17 cellular contexts compared by ENCODE assay signal in genomic region chr11:46682773-46683752, GRCh38. TPM values are rescaled to one million over a fixed set of nuclear protein-coding genes. Genes with fewer than 3 reads are reported as not detected.
A peak's percentile ranks its signal among the peaks of the same experiment; 100 is the strongest.
DNase-seq lines count a peak whose midpoint lies in the region; ATAC-seq, FAIRE-seq and TF ChIP-seq lines count a peak whose summit lies in the region.
"Had no signal": no experiment of that assay in that cellular context is flagged by ENCODE, and none has a peak within 500 bp of the region (broad histone marks: within the 10 kb centered on the region; RNA-seq: fewer than 3 reads in every experiment).

No MANE protein-coding gene starts in this region.

- no peaks in the 10 kb centered on the region for H3K4me1 ChIP-seq in GM12878 (ENCODE audit: control insufficient read depth, insufficient read depth, low read length)
- H3K4me1 ChIP-seq: testis had no signal

- in situ Hi-C loops in GM12878 (cut with MboI), result no loop called here

- BruUV-seq in GM12878 (replicated peaks; lab: Mats Ljungman, UMichigan), result no TSS peak

- CTCF ChIA-PET in GM12878 (lab: Yijun Ruan, JAX), result no interaction called here

- SMC1A ChIA-PET in GM12878 (lab: Charles Lee; ENCODE audit: uncharacterized antibody, unreplicated experiment), result no interaction called here

- no peaks in the 10 kb centered on the region for H3K4me1 Mint-ChIP-seq in stimulated activated effector memory CD8-positive, alpha-beta T cell treated with anti-CD3 and anti-CD28 coated beads, Interleukin-12 subunit alpha, Interleukin-12 subunit beta, amount 100 ng/mL, for 72 hours
- H3K4me1 Mint-ChIP-seq: activated naive CD8-positive, alpha-beta T cell treated with anti-CD3 and anti-CD28 coated beads, Interleukin-2, amount 10 ng/mL, durations not matched to agents 7 days and 5 days had no signal

- H3K4me3 ChIP-seq in MG63, result no peak overlapping the region
- no peak overlapping the region for H3K4me3 ChIP-seq in GM12878
- H3K4me3 ChIP-seq: pancreas, testis had no signal

- H3K9me3 ChIP-seq in MG63, result no peaks in the 10 kb centered on the region
- no peaks in the 10 kb centered on the region for H3K9me3 ChIP-seq in GM12878 (replicated peaks; ENCODE audit: control insufficient read depth, insufficient read depth, low read length)
- H3K9me3 ChIP-seq: pancreas, testis had no signal

- H3K36me3 Mint-ChIP-seq in stimulated activated effector memory CD8-positive, alpha-beta T cell treated with anti-CD3 and anti-CD28 coated beads, Interleukin-12 subunit alpha, Interleukin-12 subunit beta, amount 100 ng/mL, for 72 hours, result peaks cover 84% of the 10 kb centered on the region

- no peak overlapping the region for H2AFZ ChIP-seq in GM12878 (ENCODE audit: control insufficient read depth, low read depth, low read length)

- H3K27ac ChIP-seq in GM12878 (ENCODE audit: control insufficient read depth, insufficient read depth) (no peak overlapping the region), temporal lobe (ENCODE audit: low read depth, low read length) (peak overlapping the region; percentile 91)
- H3K27ac ChIP-seq: C4-2B, pancreas, testis had no signal

- no peak for TF ChIP-seq CTCF in GM12878 (IDR thresholded peaks at IDR 0.05 in 2 of 3, conservative IDR thresholded peaks at IDR 0.05 in 1 of 3; ENCODE audit: control insufficient read depth in 2 of 3, extremely low read depth in 1 of 3, insufficient read depth in 1 of 3, low read depth in 3 of 3, low read length in 3 of 3)

- peaks cover 21% of the 10 kb centered on the region for H3K36me3 ChIP-seq in MG63
- peaks cover 6 to 28% of the 10 kb centered on the region in 2 experiments; a peak in 3 of 4 replicates for H3K36me3 ChIP-seq in GM12878 (ENCODE audit: control insufficient read depth in 2 of 2, insufficient read depth in 2 of 2, low read length in 1 of 2)

- no peak for FAIRE-seq in GM12878 (lab: Jason Lieb, UNC)
- FAIRE-seq: GM12891, pancreas had no signal

- WGBS in GM12878 (ENCODE audit: insufficient coverage, insufficient replicate concordance, low lambda C conversion rate, missing lambda C conversion rate), result 99% methylated on average over 10 of the region's 11 CpGs

- no peak overlapping the region for H3K4me2 ChIP-seq in GM12878 (ENCODE audit: control insufficient read depth, insufficient read depth)

- intact Hi-C loops in GM12878 (cut with micrococcal nuclease; ENCODE audit: unreplicated experiment), result no loop called here

- ATAC-seq in GM12878 (no peak), HG02852 (IDR thresholded peaks at IDR 0.05; ENCODE audit: unreplicated experiment) (no peak)
- ATAC-seq in stimulated activated effector memory CD8-positive, alpha-beta T cell treated with anti-CD3 and anti-CD28 coated beads, Interleukin-12 subunit alpha, Interleukin-12 subunit beta, amount 100 ng/mL, for 72 hours, result no peak
- ATAC-seq: pancreas had no signal

- RAD21 ChIA-PET in GM12878 (lab: Charles Lee; ENCODE audit: unreplicated experiment), result no interaction called here

- DNase-seq in MG63, result peak; percentile 55
- DNase-seq in GM12878 (ENCODE audit: low read depth, low spot score), result no peak
- DNase-seq in iris pigment epithelial cell (ENCODE audit: low read depth), result peak; percentile 46
- no peak for DNase-seq in dermis blood vessel endothelial cell
- DNase-seq in stimulated activated effector memory CD8-positive, alpha-beta T cell treated with anti-CD3 and anti-CD28 coated beads, Interleukin-12 subunit alpha, Interleukin-12 subunit beta, amount 100 ng/mL, for 72 hours (ENCODE audit: low spot score in 2 of 2), result no peak
- DNase-seq: activated CD4-positive, CD25-positive, alpha-beta regulatory T cell treated with anti-CD3 and anti-CD28 coated beads, Interleukin-2, amount 50 U/mL, for 72 hours; activated naive CD8-positive, alpha-beta T cell treated with anti-CD3 and anti-CD28 coated beads, Interleukin-2, amount 10 ng/mL, durations not matched to agents 7 days and 5 days; activated T-cell treated with anti-CD3 and anti-CD28 coated beads for 4 hours; NCI-H2029 treated with DMSO at 0.1 percent for 48 hours; RPMI8226; stimulated activated CD4-positive, alpha-beta T cell treated with anti-CD3 and anti-CD28 coated beads, Interleukin-15, amount 100 ng/mL, for 24 hours; testis had no signal

- TF ChIP-seq POLR2A in GM12878 (IDR thresholded peaks at IDR 0.05; ENCODE audit: low read depth, low read length), result no peak

- no peak overlapping the region for H3K27ac Mint-ChIP-seq in stimulated activated effector memory CD8-positive, alpha-beta T cell treated with anti-CD3 and anti-CD28 coated beads, Interleukin-12 subunit alpha, Interleukin-12 subunit beta, amount 100 ng/mL, for 72 hours
- H3K27ac Mint-ChIP-seq: activated naive CD8-positive, alpha-beta T cell treated with anti-CD3 and anti-CD28 coated beads, Interleukin-2, amount 10 ng/mL, durations not matched to agents 7 days and 5 days had no signal

- no peak overlapping the region for H3K4me3 Mint-ChIP-seq in stimulated activated effector memory CD8-positive, alpha-beta T cell treated with anti-CD3 and anti-CD28 coated beads, Interleukin-12 subunit alpha, Interleukin-12 subunit beta, amount 100 ng/mL, for 72 hours
- H3K4me3 Mint-ChIP-seq: activated naive CD8-positive, alpha-beta T cell treated with anti-CD3 and anti-CD28 coated beads, Interleukin-2, amount 10 ng/mL, durations not matched to agents 7 days and 5 days had no signal

- no peaks in the 10 kb centered on the region for H3K9me3 Mint-ChIP-seq in stimulated activated effector memory CD8-positive, alpha-beta T cell treated with anti-CD3 and anti-CD28 coated beads, Interleukin-12 subunit alpha, Interleukin-12 subunit beta, amount 100 ng/mL, for 72 hours
- H3K9me3 Mint-ChIP-seq: activated naive CD8-positive, alpha-beta T cell treated with anti-CD3 and anti-CD28 coated beads, Interleukin-2, amount 10 ng/mL, durations not matched to agents 7 days and 5 days had no signal

- no peak for TF ChIP-seq EP300 in GM12878 (IDR thresholded peaks at IDR 0.05; ENCODE audit: borderline replicate concordance in 1 of 2, control insufficient read depth in 1 of 2, low read depth in 2 of 2, low read length in 2 of 2)

- no peaks in the 10 kb centered on the region for H3K79me2 ChIP-seq in GM12878 (ENCODE audit: control insufficient read depth, insufficient read depth, low read length)

- POLR2A ChIA-PET in GM12878 (lab: Charles Lee), result no interaction called here

- H3K27me3 ChIP-seq in MG63, result no peaks in the 10 kb centered on the region
- H3K27me3 ChIP-seq in GM12878 (replicated peaks in 1 of 2; ENCODE audit: control insufficient read depth in 2 of 2, insufficient read depth in 2 of 2, low read length in 1 of 2), result no peaks in the 10 kb centered on the region
- H3K27me3 ChIP-seq: pancreas, testis had no signal

- no peak overlapping the region for H3K9ac ChIP-seq in GM12878 (ENCODE audit: control insufficient read depth, insufficient read depth, low read length)

- no peak for TF ChIP-seq RAD21 in GM12878 (IDR thresholded peaks at IDR 0.05; ENCODE audit: insufficient read depth, low read depth, low read length)

- H4K20me1 ChIP-seq in GM12878 (ENCODE audit: control insufficient read depth, insufficient read depth), result no peaks in the 10 kb centered on the region

RNA-seq across cellular contexts. Expression of gene ARHGAP1, which starts 17.4 kb away (rescaled TPM):
- total RNA-seq in MG63 (2014; rRNA removed; shearing (Covaris generic); ENCODE audit: low replicate concordance), result 2.6 and 6.3 TPM in 2 replicates
- 47.7 and 48.5 TPM in 2 replicates for total RNA-seq in GM12878 (2013; cell fraction: nucleolus; rRNA removed)
- total RNA-seq in GM12878 (2014; rRNA removed) (15.2 and 18.2 TPM in 2 replicates), GM12878 (2014; rRNA removed; fragmentation: Illumina TruSeq; extraction: Trizol) (11.4 and 13.8 TPM in 2 replicates), GM12878 (2021) (43.4 and 45.5 TPM in 2 replicates), temporal lobe (17.9 TPM), dermis blood vessel endothelial cell (21.6 and 35.4 TPM in 2 replicates)
- 20.2 TPM for polyA plus RNA-seq in GM12878 (2011; ENCODE audit: low read depth)
- polyA plus RNA-seq in GM12878 (2011; rRNA removed) (5.8 and 17.6 TPM in 2 replicates), GM12878 (2014; fragmentation: Illumina TruSeq; extraction: Trizol) (17.1 and 32.2 TPM in 2 replicates), GM12878 (2014; fragmentation: Nextera tagmentation; extraction: Ambion mirVana) (1 to 10 TPM; 4.3 to 9.4 TPM), GM12878 (2014; rRNA removed) (28.1 and 32.7 TPM in 2 replicates), GM12878 (2016; fragmentation: Nextera tagmentation; extraction: Ambion mirVana) (10 to 100 TPM; 32.6 to 36.6 TPM)
- polyA plus RNA-seq in GM12878 (2011; cell fraction: cytosol; rRNA removed), result 17.9 and 20.7 TPM in 2 replicates
- polyA plus RNA-seq in GM12878 (2011; cell fraction: nucleus; rRNA removed), result 17.5 and 25.1 TPM in 2 replicates
- 28.2 and 31.4 TPM in 2 replicates for polyA plus RNA-seq in GM12878 (2012)
- polyA minus RNA-seq in GM12878 (2011; rRNA and poly(A)+ RNA removed), result 36.6 and 45.1 TPM in 2 replicates
- polyA minus RNA-seq in GM12878 (2011; cell fraction: cytosol; rRNA and poly(A)+ RNA removed), result 20.8 and 25.3 TPM in 2 replicates
- polyA minus RNA-seq in GM12878 (2011; cell fraction: nucleus; rRNA and poly(A)+ RNA removed), result 13.4 and 22.6 TPM in 2 replicates

RNA-seq across cellular contexts. Expression of gene ZNF408, which starts 17.8 kb away (rescaled TPM):
- 8.0 and 16.1 TPM in 2 replicates for total RNA-seq in MG63 (2014; rRNA removed; shearing (Covaris generic); ENCODE audit: low replicate concordance)
- 26.9 and 27.5 TPM in 2 replicates for total RNA-seq in GM12878 (2013; cell fraction: nucleolus; rRNA removed)
- total RNA-seq in GM12878 (2014; rRNA removed) (7.9 and 8.4 TPM in 2 replicates), GM12878 (2014; rRNA removed; fragmentation: Illumina TruSeq; extraction: Trizol) (5.9 and 6.3 TPM in 2 replicates), GM12878 (2021) (11.3 and 12.1 TPM in 2 replicates), temporal lobe (4.2 TPM), dermis blood vessel endothelial cell (7.9 and 8.7 TPM in 2 replicates)
- 6.4 TPM for polyA plus RNA-seq in GM12878 (2011; ENCODE audit: low read depth)
- polyA plus RNA-seq in GM12878 (2011; rRNA removed) (3.1 and 5.9 TPM in 2 replicates), GM12878 (2014; fragmentation: Illumina TruSeq; extraction: Trizol) (1.4 and 4.3 TPM in 2 replicates), GM12878 (2014; fragmentation: Nextera tagmentation; extraction: Ambion mirVana) (under 1 TPM; 0.19 to 0.35 TPM), GM12878 (2014; rRNA removed) (8.0 and 8.8 TPM in 2 replicates), GM12878 (2016; fragmentation: Nextera tagmentation; extraction: Ambion mirVana) (10 to 100 TPM in 1 of 2 experiments, 1 to 10 TPM in 1; 9.2 to 10.3 TPM)
- 7.2 and 7.8 TPM in 2 replicates for polyA plus RNA-seq in GM12878 (2011; cell fraction: cytosol; rRNA removed)
- 18.9 and 20.2 TPM in 2 replicates for polyA plus RNA-seq in GM12878 (2011; cell fraction: nucleus; rRNA removed)
- 8.8 and 9.4 TPM in 2 replicates for polyA plus RNA-seq in GM12878 (2012)
- 5.9 and 9.5 TPM in 2 replicates for polyA minus RNA-seq in GM12878 (2011; rRNA and poly(A)+ RNA removed)
- 4.1 and 7.4 TPM in 2 replicates for polyA minus RNA-seq in GM12878 (2011; cell fraction: cytosol; rRNA and poly(A)+ RNA removed)
- polyA minus RNA-seq in GM12878 (2011; cell fraction: nucleus; rRNA and poly(A)+ RNA removed), result 11.6 and 21.4 TPM in 2 replicates

RNA-seq across cellular contexts. Expression of gene F2, which starts 36.0 kb away (rescaled TPM):
- 0.46 TPM in 1 of 2 replicates, not detected in the other for total RNA-seq in MG63 (2014; rRNA removed; shearing (Covaris generic); ENCODE audit: low replicate concordance)
- 0.46 TPM in 1 of 2 replicates, not detected in the other for total RNA-seq in GM12878 (2013; cell fraction: nucleolus; rRNA removed)
- total RNA-seq in GM12878 (2014; rRNA removed) (0.23 TPM in 1 of 2 replicates, not detected in the other), GM12878 (2014; rRNA removed; fragmentation: Illumina TruSeq; extraction: Trizol) (not detected in 2 replicates), GM12878 (2021) (0.32 and 0.72 TPM in 2 replicates), temporal lobe (not detected), dermis blood vessel endothelial cell (not detected in 2 replicates)
- not detected for polyA plus RNA-seq in GM12878 (2011; ENCODE audit: low read depth)
- polyA plus RNA-seq in GM12878 (2011; rRNA removed) (not detected in 2 replicates), GM12878 (2014; fragmentation: Illumina TruSeq; extraction: Trizol) (not detected in 2 replicates), GM12878 (2014; fragmentation: Nextera tagmentation; extraction: Ambion mirVana) (not detected), GM12878 (2014; rRNA removed) (not detected in 2 replicates), GM12878 (2016; fragmentation: Nextera tagmentation; extraction: Ambion mirVana) (not detected)
- 0.06 and 0.07 TPM in 2 replicates for polyA plus RNA-seq in GM12878 (2011; cell fraction: cytosol; rRNA removed)
- 0.12 TPM in 1 of 2 replicates, not detected in the other for polyA plus RNA-seq in GM12878 (2011; cell fraction: nucleus; rRNA removed)
- polyA plus RNA-seq in GM12878 (2012), result not detected in 2 replicates
- polyA minus RNA-seq in GM12878 (2011; rRNA and poly(A)+ RNA removed), result not detected in 2 replicates
- polyA minus RNA-seq in GM12878 (2011; cell fraction: cytosol; rRNA and poly(A)+ RNA removed), result not detected in 2 replicates
- polyA minus RNA-seq in GM12878 (2011; cell fraction: nucleus; rRNA and poly(A)+ RNA removed), result not detected in 2 replicates
- total RNA-seq: activated naive CD8-positive, alpha-beta T cell treated with anti-CD3 and anti-CD28 coated beads, Interleukin-2, amount 10 ng/mL, durations not matched to agents 7 days and 5 days had no signal

Comparison
In these comparisons a context has a peak if more than half of its experiments do, and no peak if none do; other contexts are left out.
1. DNase-seq: peak in MG63 (single experiment) and iris pigment epithelial cell (single experiment); none in GM12878 (single experiment), dermis blood vessel endothelial cell (single experiment) and stimulated activated effector memory CD8-positive, alpha-beta T cell treated with anti-CD3 and anti-CD28 coated beads, Interleukin-12 subunit alpha, Interleukin-12 subunit beta, amount 100 ng/mL, for 72 hours (0 of 2).